ENCODE assay signal across 7 cellular contexts in genomic region chr9:70407081-70407503, GRCh38. TPM values are rescaled to one million over a fixed set of nuclear protein-coding genes. Genes with fewer than 3 reads are reported as not detected.
A peak's percentile ranks its signal among the peaks of the same experiment; 100 is the strongest.
DNase-seq lines count a peak whose midpoint lies in the region; ATAC-seq, FAIRE-seq and TF ChIP-seq lines count a peak whose summit lies in the region.

No MANE protein-coding gene starts in this region.

- no peaks in the 10 kb centered on the region for H3K27me3 ChIP-seq in skeletal muscle tissue (ENCODE audit: control insufficient read depth in 3 of 3, insufficient read depth in 3 of 3, low read length in 3 of 3)

- CTCF ChIA-PET in activated B cell treated with CpG ODN at 0.5 μM for 24 hours (lab: Charles Lee): interaction anchor here (2.1 kb wide), 1 partner anchor 77 kb away, joined by 6 read pairs; no protein-coding TSS in a partner anchor

- H3K4me3 Mint-ChIP-seq in activated B cell treated with CpG ODN at 0.5 μM for 24 hours: no peak overlapping the region

- TF ChIP-seq CTCF in activated B cell treated with CpG ODN at 0.5 μM for 24 hours (IDR thresholded peaks at IDR 0.05) (no peak), fibroblast of villous mesenchyme (IDR thresholded peaks at IDR 0.05; ENCODE audit: insufficient read depth, low read depth, low read length) (no peak)

- H3K4me1 ChIP-seq in skeletal muscle tissue (ENCODE audit: control insufficient read depth in 3 of 3, insufficient read depth in 3 of 3, low read length in 3 of 3): peaks cover 60 to 82% (median 80%) of the 10 kb centered on the region in 3 donors

- DNase-seq in H54 (ENCODE audit: insufficient read length, low spot score) (peak; percentile 32), activated B cell treated with CpG ODN at 0.5 μM for 24 hours (no peak), fibroblast of villous mesenchyme (ENCODE audit: low read depth) (peak; percentile 95), NCI-H1930 (lab: John Stamatoyannopoulos, UW) (no peak), RPMI8226 (no peak)
- DNase-seq in stimulated activated CD4-positive, alpha-beta T cell treated with anti-CD3 and anti-CD28 coated beads, Interleukin-15, amount 100 ng/mL, for 24 hours: no peak

- H3K9me3 Mint-ChIP-seq in activated B cell treated with CpG ODN at 0.5 μM for 24 hours: no peaks in the 10 kb centered on the region

- H3K9me3 ChIP-seq in skeletal muscle tissue (ENCODE audit: control insufficient read depth in 3 of 3, low read length in 3 of 3): no peaks in the 10 kb centered on the region

- TF ChIP-seq POLR2A in H54 (IDR thresholded peaks at IDR 0.05; ENCODE audit: low read depth, low read length): no peak

- no peaks in the 10 kb centered on the region for H3K27me3 Mint-ChIP-seq in activated B cell treated with CpG ODN at 0.5 μM for 24 hours

- H3K27ac ChIP-seq in skeletal muscle tissue (ENCODE audit: low read depth, low read length): peak overlapping the region; percentile 79

- H3K4me3 ChIP-seq in fibroblast of villous mesenchyme (ENCODE audit: low read depth, low read length): peak overlapping the region; percentile 38
- peak overlapping the region in 2 of 3 donors; percentile 14 to 42 for H3K4me3 ChIP-seq in skeletal muscle tissue (ENCODE audit: low read length in 3 of 3)

- ATAC-seq in activated B cell treated with CpG ODN at 0.5 μM for 24 hours (ENCODE audit: low read depth): no peak

- H3K27ac Mint-ChIP-seq in activated B cell treated with CpG ODN at 0.5 μM for 24 hours: peak overlapping the region; percentile 97

- FAIRE-seq in H54 (lab: Jason Lieb, UNC): no peak

- peaks cover 0 to 2% (median 0%) of the 10 kb centered on the region in 3 donors for H3K36me3 ChIP-seq in skeletal muscle tissue (ENCODE audit: control insufficient read depth in 3 of 3, insufficient read depth in 3 of 3, low read length in 3 of 3)

- POLR2A ChIA-PET in activated B cell treated with CpG ODN at 0.5 μM for 24 hours (lab: Charles Lee): interaction anchor here (0.7 to 4.1 kb wide), 2 partner anchors 12 to 88 kb away, joined by 3 to 34 read pairs; no protein-coding TSS in a partner anchor

- H3K9ac ChIP-seq in skeletal muscle tissue (ENCODE audit: low read depth in 1 of 3, low read length in 3 of 3): peak overlapping the region; percentile 4 to 10 (median 8)

- peaks cover 68% of the 10 kb centered on the region for H3K4me1 Mint-ChIP-seq in activated B cell treated with CpG ODN at 0.5 μM for 24 hours

- H3K36me3 Mint-ChIP-seq in activated B cell treated with CpG ODN at 0.5 μM for 24 hours (ENCODE audit: low read depth): peaks cover 2% of the 10 kb centered on the region

- intact Hi-C loops in activated B cell treated with CpG ODN at 0.5 μM for 24 hours (cut with micrococcal nuclease): no loop called here

RNA-seq across cellular contexts. Expression of gene KLF9, which starts 7.4 kb away (rescaled TPM):
- total RNA-seq in activated B cell treated with CpG ODN at 0.5 μM for 24 hours (5.2 and 6.3 TPM in 2 replicates), fibroblast of villous mesenchyme (34.5 and 37.1 TPM in 2 replicates), skeletal muscle tissue (2.6 TPM)

Comparison
In these comparisons a context has a peak if more than half of its experiments do, and no peak if none do; other contexts are left out.
1. DNase-seq: peak in H54 (single experiment) and fibroblast of villous mesenchyme (single experiment); none in activated B cell treated with CpG ODN at 0.5 μM for 24 hours (single experiment), NCI-H1930 (0 of 2), stimulated activated CD4-positive, alpha-beta T cell treated with anti-CD3 and anti-CD28 coated beads, Interleukin-15, amount 100 ng/mL, for 24 hours (single experiment) and RPMI8226 (single experiment).